ENCODE assay signal across 1 cellular context in the genomic region with DNA sequence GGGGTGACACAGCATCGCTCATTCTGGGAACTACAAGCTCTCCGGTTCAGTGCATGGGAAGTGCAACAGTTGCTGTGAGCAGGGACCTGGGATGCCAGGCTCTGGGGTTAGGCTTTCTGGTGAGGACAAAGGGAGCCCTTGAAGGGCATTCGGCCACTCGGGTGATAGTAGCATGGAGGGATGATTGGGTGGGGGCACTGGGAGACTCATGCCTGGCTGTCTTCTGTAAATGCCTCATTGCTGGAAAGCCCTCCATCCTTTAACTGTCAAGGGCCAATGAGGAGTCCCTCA.
A peak's percentile ranks its signal among the peaks of the same experiment; 100 is the strongest.
TF ChIP-seq lines count a peak whose summit lies in the region.

No MANE protein-coding gene starts in this region.

TF ChIP-seq in HepG2, 621 proteins besides CTCF, POLR2A, EP300 and RAD21:
- TF ChIP-seq SYNCRIP (IDR thresholded peaks at IDR 0.05; ENCODE audit: insufficient read depth, low read depth, low read length) (no peak), KDM5B (CRISPR knock-in tag; IDR thresholded peaks at IDR 0.05; ENCODE audit: borderline replicate concordance) (0 out of 2 replicates have a peak, but pooled peaks have one; percentile 23)
